In the genomic region with DNA sequence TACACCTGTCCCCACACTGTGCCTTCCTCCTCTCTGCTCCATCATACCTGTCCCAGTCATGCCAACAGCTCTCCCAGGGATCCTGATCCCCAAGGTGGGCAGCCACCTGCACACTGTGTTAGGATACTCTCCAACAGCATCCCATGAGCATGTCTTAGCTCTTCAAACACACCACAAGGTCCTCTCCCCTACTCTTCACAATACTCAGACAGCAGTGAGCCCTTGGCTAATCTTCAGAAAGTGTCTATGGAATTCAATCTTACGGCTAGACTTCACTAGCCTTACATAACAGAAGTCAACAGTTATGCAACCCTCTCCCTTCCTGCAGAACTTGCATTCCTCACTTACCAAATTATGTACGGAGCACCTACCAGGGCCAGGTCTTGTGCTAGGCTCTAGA, we compare ENCODE assay signal across 29 cellular contexts.
DNase-seq lines count a peak whose midpoint lies in the region; ATAC-seq and TF ChIP-seq lines count a peak whose summit lies in the region.
"Had no signal": no experiment of that assay in that cellular context is flagged by ENCODE, and none has a peak within 500 bp of the region (broad histone marks: within the 10 kb centered on the region; RNA-seq: fewer than 3 reads in every experiment).

No MANE protein-coding gene starts in this region.

- TF ChIP-seq CTCF in Calu3 (IDR thresholded peaks at IDR 0.05; ENCODE audit: unreplicated experiment), result no peak

- no peaks in the 10 kb centered on the region for H3K27me3 Mint-ChIP-seq in Calu3 (ENCODE audit: unreplicated experiment)

- no peaks in the 10 kb centered on the region for H3K9me3 Mint-ChIP-seq in Calu3 (ENCODE audit: low read depth, unreplicated experiment)
- H3K9me3 Mint-ChIP-seq: activated CD4-positive, alpha-beta memory T cell treated with anti-CD3 and anti-CD28 coated beads, Interleukin-2, amount 10 ng/mL, durations not matched to agents 7 days and 5 days; activated naive CD4-positive, alpha-beta T cell treated with anti-CD3 and anti-CD28 coated beads, Interleukin-2, amount 50 U/mL, for 72 hours; activated T-helper 17 cell treated with anti-CD3 and anti-CD28 coated beads, Interleukin-2, amount 50 U/mL, for 72 hours; CD4-positive, CD25-positive, alpha-beta regulatory T cell had no signal

- intact Hi-C loops in Calu3 (cut with micrococcal nuclease; ENCODE audit: unreplicated experiment), result no loop called here

- H3K4me3 Mint-ChIP-seq in Calu3 (ENCODE audit: low read depth, unreplicated experiment), result peak overlapping the region; percentile 1
- H3K4me3 Mint-ChIP-seq: activated CD4-positive, alpha-beta memory T cell treated with anti-CD3 and anti-CD28 coated beads, Interleukin-2, amount 10 ng/mL, durations not matched to agents 7 days and 5 days; activated T-helper 17 cell treated with anti-CD3 and anti-CD28 coated beads, Interleukin-2, amount 50 U/mL, for 72 hours; CD4-positive, CD25-positive, alpha-beta regulatory T cell; naive B cell had no signal

- peaks cover 5% of the 10 kb centered on the region for H3K36me3 Mint-ChIP-seq in Calu3 (ENCODE audit: insufficient read depth, unreplicated experiment)
- H3K36me3 Mint-ChIP-seq: activated naive CD4-positive, alpha-beta T cell treated with anti-CD3 and anti-CD28 coated beads, Interleukin-2, amount 50 U/mL, for 72 hours; CD4-positive, CD25-positive, alpha-beta regulatory T cell; naive B cell had no signal

- DNase-seq in Calu3 (no peak), NCI-H82 treated with DMSO at 0.1 percent for 48 hours (lab: John Stamatoyannopoulos, UW; ENCODE audit: unreplicated experiment) (peak; percentile 42), iris pigment epithelial cell (ENCODE audit: low read depth) (peak; percentile 58), renal cortical epithelial cell (ENCODE audit: low read depth) (peak; percentile 76), NCI-H2029 treated with DMSO at 0.1 percent for 48 hours (lab: John Stamatoyannopoulos, UW) (no peak)
- DNase-seq in activated effector memory CD4-positive, alpha-beta T cell treated with Interleukin-2 at 50 U/mL for 16 hours, result no peak
- DNase-seq: activated CD4-positive, alpha-beta memory T cell treated with anti-CD3 and anti-CD28 coated beads, Interleukin-2, amount 10 ng/mL, durations not matched to agents 7 days and 5 days; activated CD4-positive, alpha-beta T cell treated with anti-CD3 and anti-CD28 coated beads for 1 hour; activated CD8-positive, alpha-beta memory T cell treated with anti-CD3 and anti-CD28 coated beads, Interleukin-2, amount 50 U/mL, for 4 hours; AML-193; CD4-positive, CD25-positive, alpha-beta regulatory T cell; cortex of kidney; effector memory CD4-positive, alpha-beta T cell; Kasumi-1; midbrain; naive B cell; NCI-H1048; NCI-H1694 treated with DMSO at 0.1 percent for 48 hours; NCI-H2171; NK-92 treated with Interleukin-12 subunit alpha and Interleukin-12 subunit beta, amount 100 ng/mL, for 24 hours; nucleus accumbens; PC-3; psoas muscle; stimulated activated CD4-positive, alpha-beta T cell treated with anti-CD3 and anti-CD28 coated beads, Interleukin-4, amount 100 ng/mL, for 24 hours; T-helper 2 cell had no signal

- ATAC-seq in GM18498 (IDR thresholded peaks at IDR 0.05; ENCODE audit: unreplicated experiment), result no peak
- ATAC-seq: activated naive CD4-positive, alpha-beta T cell treated with anti-CD3 and anti-CD28 coated beads, Interleukin-2, amount 50 U/mL, for 72 hours; activated T-helper 17 cell treated with anti-CD3 and anti-CD28 coated beads, Interleukin-2, amount 50 U/mL, for 72 hours; PC-3; psoas muscle; SK-N-SH treated with all-trans-retinoic acid at 6 μM for 48 hours had no signal

- peaks cover 60% of the 10 kb centered on the region for H3K4me1 Mint-ChIP-seq in Calu3 (ENCODE audit: low read depth, unreplicated experiment)
- H3K4me1 Mint-ChIP-seq: activated CD4-positive, alpha-beta memory T cell treated with anti-CD3 and anti-CD28 coated beads, Interleukin-2, amount 10 ng/mL, durations not matched to agents 7 days and 5 days; activated T-helper 17 cell treated with anti-CD3 and anti-CD28 coated beads, Interleukin-2, amount 50 U/mL, for 72 hours; CD4-positive, CD25-positive, alpha-beta regulatory T cell; naive B cell had no signal

- H3K27ac Mint-ChIP-seq in Calu3 (ENCODE audit: unreplicated experiment), result peak overlapping the region; percentile 59
- H3K27ac Mint-ChIP-seq: activated CD4-positive, alpha-beta memory T cell treated with anti-CD3 and anti-CD28 coated beads, Interleukin-2, amount 10 ng/mL, durations not matched to agents 7 days and 5 days; activated naive CD4-positive, alpha-beta T cell treated with anti-CD3 and anti-CD28 coated beads, Interleukin-2, amount 50 U/mL, for 72 hours; activated T-helper 17 cell treated with anti-CD3 and anti-CD28 coated beads, Interleukin-2, amount 50 U/mL, for 72 hours; CD4-positive, CD25-positive, alpha-beta regulatory T cell had no signal

- CTCF ChIA-PET in Calu3 (lab: Charles Lee), result interaction anchor here (1.4 to 2.1 kb wide), 4 partner anchors 12 to 80 kb away, joined by 3 to 8 read pairs (median 6); partner anchors contain the start of gene MYO5B

- no TSS peak for BruUV-seq in Calu3 (replicated peaks; lab: Mats Ljungman, UMichigan)

Comparison
In these comparisons a context has a peak if more than half of its experiments do, and no peak if none do; other contexts are left out.
1. DNase-seq: peak in NCI-H82 treated with DMSO at 0.1 percent for 48 hours (single experiment), iris pigment epithelial cell (single experiment) and renal cortical epithelial cell (single experiment); none in Calu3 (single experiment), NCI-H2029 treated with DMSO at 0.1 percent for 48 hours (single experiment) and activated effector memory CD4-positive, alpha-beta T cell treated with Interleukin-2 at 50 U/mL for 16 hours (single experiment).